ENCODE assay signal across 1 cellular context in the genomic region with DNA sequence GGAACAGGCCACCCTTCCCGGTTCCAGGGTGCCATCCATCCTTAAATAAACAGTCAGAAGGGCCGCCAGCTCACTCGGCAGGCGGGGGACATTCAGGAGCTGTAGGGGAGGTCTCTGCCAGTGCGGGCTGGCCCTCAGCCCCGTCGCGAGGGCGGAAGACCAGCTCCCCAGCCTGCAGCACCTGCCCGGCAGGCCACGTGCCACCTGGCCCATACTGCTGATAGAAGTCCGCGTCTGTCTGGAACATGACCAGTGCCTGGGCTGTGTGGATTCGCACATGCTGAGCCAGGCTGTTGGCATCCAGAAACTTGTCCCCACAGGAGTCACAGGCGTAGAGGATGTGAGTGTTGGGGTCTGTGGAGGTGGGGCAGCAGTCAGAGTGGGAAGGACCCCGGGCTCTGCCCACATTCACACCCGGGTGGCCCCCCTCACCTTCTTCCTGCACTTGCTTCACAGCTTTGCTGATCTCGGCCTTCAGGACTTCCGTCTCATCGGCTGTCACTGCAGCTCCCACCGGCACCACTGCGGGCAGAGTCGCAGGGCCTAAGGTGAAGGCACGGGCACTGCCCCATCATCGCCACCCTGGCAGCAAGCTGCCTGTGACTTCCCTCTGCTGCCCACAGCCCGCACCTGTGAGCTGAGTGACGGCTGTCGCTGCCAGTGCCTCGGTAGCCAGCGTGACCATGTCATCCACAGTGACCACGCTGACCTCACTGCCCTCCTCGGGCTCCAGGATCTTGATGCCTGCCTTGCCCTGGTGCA.
A peak's percentile ranks its signal among the peaks of the same experiment; 100 is the strongest.
TF ChIP-seq lines count a peak whose summit lies in the region.

No MANE protein-coding gene starts in this region.

TF ChIP-seq in K562, 482 proteins besides CTCF, POLR2A, EP300 and RAD21 (continued from another document):
- TF ChIP-seq, protein P1, sequence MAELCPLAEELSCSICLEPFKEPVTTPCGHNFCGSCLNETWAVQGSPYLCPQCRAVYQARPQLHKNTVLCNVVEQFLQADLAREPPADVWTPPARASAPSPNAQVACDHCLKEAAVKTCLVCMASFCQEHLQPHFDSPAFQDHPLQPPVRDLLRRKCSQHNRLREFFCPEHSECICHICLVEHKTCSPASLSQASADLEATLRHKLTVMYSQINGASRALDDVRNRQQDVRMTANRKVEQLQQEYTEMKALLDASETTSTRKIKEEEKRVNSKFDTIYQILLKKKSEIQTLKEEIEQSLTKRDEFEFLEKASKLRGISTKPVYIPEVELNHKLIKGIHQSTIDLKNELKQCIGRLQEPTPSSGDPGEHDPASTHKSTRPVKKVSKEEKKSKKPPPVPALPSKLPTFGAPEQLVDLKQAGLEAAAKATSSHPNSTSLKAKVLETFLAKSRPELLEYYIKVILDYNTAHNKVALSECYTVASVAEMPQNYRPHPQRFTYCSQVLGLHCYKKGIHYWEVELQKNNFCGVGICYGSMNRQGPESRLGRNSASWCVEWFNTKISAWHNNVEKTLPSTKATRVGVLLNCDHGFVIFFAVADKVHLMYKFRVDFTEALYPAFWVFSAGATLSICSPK (IDR thresholded peaks at IDR 0.05; ENCODE audit: borderline replicate concordance): no peak
- TF ChIP-seq RBFOX2 (IDR thresholded peaks at IDR 0.05; ENCODE audit: low read depth, low read length): peak; percentile 3; the same call in 1 of the 2 replicates
- TF ChIP-seq CCNT2 (IDR thresholded peaks at IDR 0.05; ENCODE audit: borderline replicate concordance, extremely low read depth, insufficient read length, low read depth, low read length): peak; percentile 14
- peak; percentile 91 for TF ChIP-seq RBM22 (IDR thresholded peaks at IDR 0.05; ENCODE audit: low read depth, low read length, poor library complexity, severe bottlenecking)
- TF ChIP-seq HNRNPL (IDR thresholded peaks at IDR 0.05; ENCODE audit: low read depth, low read length): 0 out of 2 replicates have a peak, but pooled peaks have one; percentile 31
- no peak for TF ChIP-seq ZNF224 (CRISPR knock-in tag; IDR thresholded peaks at IDR 0.05)
- peak; percentile 77; the same call in 1 of the 2 replicates for TF ChIP-seq POLR2G (IDR thresholded peaks at IDR 0.05; ENCODE audit: low read depth, low read length)
